Comparison of ENCODE assay signal across 8 cellular contexts in the genomic region with DNA sequence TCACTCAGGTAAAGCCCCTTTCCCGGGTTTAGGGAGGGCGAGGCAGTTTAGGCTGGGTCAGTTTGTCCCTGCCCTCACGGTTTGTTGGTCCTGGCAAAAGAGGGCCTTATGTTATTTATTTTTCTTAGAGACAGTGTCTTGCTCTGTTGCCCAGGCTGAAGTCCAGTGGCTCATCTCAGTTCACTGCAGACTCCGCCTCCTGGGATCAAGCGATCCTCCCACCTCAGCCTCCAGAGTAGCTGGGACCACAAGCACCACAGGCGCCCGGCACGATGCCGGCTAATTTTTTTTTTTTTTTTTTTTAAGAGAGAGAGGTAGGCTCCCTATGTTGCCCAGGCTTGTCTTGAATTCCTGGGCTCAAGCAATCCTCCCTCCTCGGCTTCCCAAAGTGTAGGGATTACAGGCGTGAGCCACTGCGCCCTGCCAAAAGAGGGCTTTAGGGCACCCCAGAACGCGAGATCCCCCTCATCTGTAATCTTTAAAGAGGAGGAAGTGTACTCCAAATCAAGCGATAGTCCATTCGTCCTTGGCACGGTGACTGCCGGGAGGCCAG. TPM values are rescaled to one million over a fixed set of nuclear protein-coding genes. Genes with fewer than 3 reads are reported as not detected.
DNase-seq lines count a peak whose midpoint lies in the region; ATAC-seq and TF ChIP-seq lines count a peak whose summit lies in the region.

No MANE protein-coding gene starts in this region.

- no peak for ATAC-seq in WTC11
- ATAC-seq in HG02870 (IDR thresholded peaks at IDR 0.05; ENCODE audit: unreplicated experiment), result no peak

- POLR2A ChIA-PET in HEK293 (lab: Yijun Ruan, JAX), result interaction anchor here (1.0 to 1.8 kb wide), 2 partner anchors 18 to 28 kb away, joined by 6 to 13 read pairs; no protein-coding TSS in a partner anchor
- POLR2A ChIA-PET in WTC11 (lab: Charles Lee), result interaction anchor here (0.7 kb wide), 1 partner anchor 610 kb away, joined by 4 read pairs; no protein-coding TSS in a partner anchor

- H3K4me3 Mint-ChIP-seq in WTC11, result peak overlapping the region; percentile 95

- TF ChIP-seq CTCF in HEK293 (tag by site-specific recombination; IDR thresholded peaks at IDR 0.05), result no peak
- no peak for TF ChIP-seq CTCF in WTC11 (IDR thresholded peaks at IDR 0.05)

- peaks cover 20% of the 10 kb centered on the region for H3K36me3 Mint-ChIP-seq in WTC11

- H3K27me3 ChIP-seq in BLaER1 treated with 17β-estradiol and CSF1 and Interleukin-3, amounts not matched to agents 10 nM and 100 nM, result no peaks in the 10 kb centered on the region
- H3K27me3 ChIP-seq in rectal smooth muscle tissue (ENCODE audit: control insufficient read depth, insufficient read depth, low read length), result no peaks in the 10 kb centered on the region

- no peaks in the 10 kb centered on the region for H3K9me3 ChIP-seq in BLaER1 treated with 17β-estradiol and CSF1 and Interleukin-3, amounts not matched to agents 10 nM and 100 nM (replicated peaks in 1 of 11)
- H3K9me3 ChIP-seq in HEK293 (ENCODE audit: control insufficient read depth, insufficient read depth, low read depth, low read length), result no peaks in the 10 kb centered on the region

- peak overlapping the region; percentile 88 to 95 (median 92) for H3K9ac ChIP-seq in BLaER1 treated with 17β-estradiol and CSF1 and Interleukin-3, amounts not matched to agents 10 nM and 100 nM
- peak overlapping the region; percentile 88 for H3K9ac ChIP-seq in rectal smooth muscle tissue (ENCODE audit: low read length)

- DNase-seq in WTC11 (ENCODE audit: low spot score) (no peak), glomerular visceral epithelial cell (ENCODE audit: extremely low spot score) (peak; percentile 26), NCI-H526 treated with DMSO at 0.1 percent for 48 hours (lab: John Stamatoyannopoulos, UW) (no peak), T1000 (lab: John Stamatoyannopoulos, UW) (no peak)

- peak overlapping the region; percentile 87 to 97 (median 93) for H3K27ac ChIP-seq in BLaER1 treated with 17β-estradiol and CSF1 and Interleukin-3, amounts not matched to agents 10 nM and 100 nM
- H3K27ac ChIP-seq in HEK293 (ENCODE audit: extremely low read depth, low read depth, low read length), result peak overlapping the region; percentile 68
- H3K27ac ChIP-seq in rectal smooth muscle tissue (ENCODE audit: low read depth, low read length), result peak overlapping the region; percentile 82

- H3K27ac Mint-ChIP-seq in WTC11, result peak overlapping the region; percentile 93

- H4K20me1 ChIP-seq in BLaER1 treated with 17β-estradiol and CSF1 and Interleukin-3, amounts not matched to agents 10 nM and 100 nM, result peaks cover 0 to 38% (median 13%) of the 10 kb centered on the region in 11 experiments; a peak in 12 of 22 replicates

- no peaks in the 10 kb centered on the region for H3K4me1 Mint-ChIP-seq in WTC11

- H3K36me3 ChIP-seq in BLaER1 treated with 17β-estradiol and CSF1 and Interleukin-3, amounts not matched to agents 10 nM and 100 nM, result peaks cover 28 to 32% (median 29%) of the 10 kb centered on the region in 11 experiments
- peaks cover 13 to 26% of the 10 kb centered on the region in 2 experiments for H3K36me3 ChIP-seq in HEK293 (ENCODE audit: control insufficient read depth in 2 of 2, insufficient read depth in 1 of 2, low read length in 2 of 2)
- peaks cover 12% of the 10 kb centered on the region for H3K36me3 ChIP-seq in rectal smooth muscle tissue (ENCODE audit: control insufficient read depth, insufficient read depth, low read length)

- H3K27me3 Mint-ChIP-seq in WTC11 (ENCODE audit: low read depth), result peaks cover 41% of the 10 kb centered on the region

- H3K4me3 ChIP-seq in BLaER1 treated with 17β-estradiol and CSF1 and Interleukin-3, amounts not matched to agents 10 nM and 100 nM, result peak overlapping the region; percentile 71 to 86 (median 82)
- H3K4me3 ChIP-seq in HEK293 (ENCODE audit: low read depth, low read length) (peak overlapping the region; percentile 74), rectal smooth muscle tissue (ENCODE audit: low read length) (peak overlapping the region; percentile 85)

- H3K4me2 ChIP-seq in BLaER1 treated with 17β-estradiol and CSF1 and Interleukin-3, amounts not matched to agents 10 nM and 100 nM, result peak overlapping the region; percentile 73 to 92 (median 86)

- peaks cover 14 to 23% (median 21%) of the 10 kb centered on the region in 10 experiments for H3K4me1 ChIP-seq in BLaER1 treated with 17β-estradiol and CSF1 and Interleukin-3, amounts not matched to agents 10 nM and 100 nM
- H3K4me1 ChIP-seq in HEK293 (ENCODE audit: control insufficient read depth, insufficient read depth, low read length) (no peaks in the 10 kb centered on the region), rectal smooth muscle tissue (ENCODE audit: control insufficient read depth, insufficient read depth, low read length) (peaks cover 2% of the 10 kb centered on the region)

- no peaks in the 10 kb centered on the region for H3K9me3 Mint-ChIP-seq in WTC11

- CTCF ChIA-PET in HEK293 (lab: Yijun Ruan, JAX), result no interaction called here
- CTCF ChIA-PET in WTC11 (lab: Charles Lee), result interaction anchor here (2.1 to 3.0 kb wide), 2 partner anchors 28 to 45 kb away, joined by 8 to 27 read pairs; no protein-coding TSS in a partner anchor

TF ChIP-seq in HEK293, 187 proteins besides CTCF, POLR2A, EP300 and RAD21:
- TF ChIP-seq ZNF121 (tag by site-specific recombination; IDR thresholded peaks at IDR 0.05) (peak; percentile 79), BCL11B (tag by site-specific recombination; IDR thresholded peaks at IDR 0.05; ENCODE audit: low read depth) (no peak), ZNF335 (tag by site-specific recombination; conservative IDR thresholded peaks at IDR 0.05) (peak; percentile 94; the same call in 1 of the 2 replicates)

TF ChIP-seq in WTC11, 78 proteins besides CTCF, POLR2A, EP300 and RAD21:
- TF ChIP-seq ZNF121 (CRISPR knock-in tag; IDR thresholded peaks at IDR 0.05), result peak; percentile 89
- TF ChIP-seq, protein P1, sequence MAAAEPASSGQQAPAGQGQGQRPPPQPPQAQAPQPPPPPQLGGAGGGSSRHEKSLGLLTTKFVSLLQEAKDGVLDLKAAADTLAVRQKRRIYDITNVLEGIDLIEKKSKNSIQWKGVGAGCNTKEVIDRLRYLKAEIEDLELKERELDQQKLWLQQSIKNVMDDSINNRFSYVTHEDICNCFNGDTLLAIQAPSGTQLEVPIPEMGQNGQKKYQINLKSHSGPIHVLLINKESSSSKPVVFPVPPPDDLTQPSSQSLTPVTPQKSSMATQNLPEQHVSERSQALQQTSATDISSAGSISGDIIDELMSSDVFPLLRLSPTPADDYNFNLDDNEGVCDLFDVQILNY (CRISPR knock-in tag; IDR thresholded peaks at IDR 0.05), result no peak
TF ChIP-seq in WTC11: peak in this region for 1.

RNA-seq across cellular contexts. Expression of a gene that starts 0.6 kb away (rescaled TPM):
- total RNA-seq in WTC11 (2021), result 31.7 to 37.7 TPM (median 31.9 TPM) in 3 replicates
